In genomic region chr7:6990008-6990407, GRCh38 we compare ENCODE assay signal across 8 cellular contexts.
A peak's percentile ranks its signal among the peaks of the same experiment; 100 is the strongest.
DNase-seq lines count a peak whose midpoint lies in the region; ATAC-seq and TF ChIP-seq lines count a peak whose summit lies in the region.
"Not testable (repeated sequence)": the region's sequence is repeated elsewhere in the genome, so short reads cannot be mapped to it uniquely, and the experiment has no call there.

No MANE protein-coding gene starts in this region.

- H2AFZ ChIP-seq in HCT116 (ENCODE audit: low read depth, low read length, poor library complexity, severe bottlenecking); OCI-LY3 (ENCODE audit: low read depth, low read length): not testable (repeated sequence)

- H4K20me1 ChIP-seq in HCT116 (ENCODE audit: insufficient read depth); OCI-LY3 (ENCODE audit: insufficient read depth, low read length): not testable (repeated sequence)

- H3K27ac Mint-ChIP-seq in CD4-positive, CD25-positive, alpha-beta regulatory T cell, result peak overlapping the region in 2 of 3 donors; percentile 42 to 43
- H3K27ac Mint-ChIP-seq in central memory CD8-positive, alpha-beta T cell (ENCODE audit: low read depth), result peak overlapping the region; percentile 86
- peak overlapping the region; percentile 95 for H3K27ac Mint-ChIP-seq in progenitor cell of endocrine pancreas
- peak overlapping the region; percentile 87 for H3K27ac Mint-ChIP-seq in type B pancreatic cell

- not testable (repeated sequence) for H3K9me2 ChIP-seq in HCT116 (ENCODE audit: insufficient read depth)

- not testable (repeated sequence) for TF ChIP-seq CTCF in HCT116 (IDR thresholded peaks at IDR 0.05 in 2 of 3, conservative IDR thresholded peaks at IDR 0.05 in 1 of 3; ENCODE audit: borderline replicate concordance in 1 of 3, insufficient read depth in 1 of 3, low read depth in 2 of 3, low read length in 2 of 3); OCI-LY3 (IDR thresholded peaks at IDR 0.05; ENCODE audit: low read depth, low read length); progenitor cell of endocrine pancreas (IDR thresholded peaks at IDR 0.05; ENCODE audit: unreplicated experiment); type B pancreatic cell (conservative IDR thresholded peaks at IDR 0.05)

- not testable (repeated sequence) for DNase-seq in CD4-positive, CD25-positive, alpha-beta regulatory T cell; HCT116 (ENCODE audit: low read depth, low spot score); central memory CD8-positive, alpha-beta T cell (ENCODE audit: low spot score in 2 of 2); progenitor cell of endocrine pancreas (ENCODE audit: low spot score, unreplicated experiment); type B pancreatic cell (ENCODE audit: extremely low spot score, unreplicated experiment)
- DNase-seq in kidney tubule cell (ENCODE audit: low spot score), result peak; percentile 58

- not testable (repeated sequence) for H3K9ac ChIP-seq in HCT116 (ENCODE audit: low read length); OCI-LY3 (ENCODE audit: low read length)
- peak overlapping the region; percentile 40 for H3K9ac ChIP-seq in mucosa of stomach (ENCODE audit: low read length)

- RAD21 ChIA-PET in HCT116 (lab: Charles Lee; ENCODE audit: low non-redundant PET in 1 of 2, low total read pairs in 2 of 2, uncharacterized antibody in 2 of 2, unreplicated experiment in 2 of 2), result not testable (repeated sequence)

- H3K4me3 ChIP-seq in CD4-positive, CD25-positive, alpha-beta regulatory T cell (ENCODE audit: low read depth, low read length); HCT116 (replicated peaks in 1 of 2; ENCODE audit: low read depth in 1 of 2, low read length in 2 of 2); mucosa of stomach (ENCODE audit: low read length): not testable (repeated sequence)
- H3K4me3 ChIP-seq in OCI-LY3 (ENCODE audit: low read length), result 0 out of 2 replicates have a peak overlapping the region, but pooled peaks have one; percentile 69

- BruUV-seq in HCT116 (replicated peaks; lab: Mats Ljungman, UMichigan), result not testable (repeated sequence)

- not testable (repeated sequence) for H3K27ac ChIP-seq in CD4-positive, CD25-positive, alpha-beta regulatory T cell (ENCODE audit: insufficient read depth, low read length, poor library complexity, severe bottlenecking); HCT116 (ENCODE audit: low read depth, low read length); OCI-LY3 (ENCODE audit: low read length)

- POLR2A ChIA-PET in HCT116 (lab: Charles Lee), result not testable (repeated sequence)

- H3K27me3 ChIP-seq in CD4-positive, CD25-positive, alpha-beta regulatory T cell (ENCODE audit: control insufficient read depth, insufficient read depth, low read length); HCT116 (ENCODE audit: insufficient read depth, low read length); OCI-LY3 (ENCODE audit: low read depth, low read length); mucosa of stomach (ENCODE audit: control insufficient read depth, insufficient read depth, low read length): not testable (repeated sequence)

- not testable (repeated sequence) for H3K36me3 Mint-ChIP-seq in CD4-positive, CD25-positive, alpha-beta regulatory T cell; central memory CD8-positive, alpha-beta T cell (ENCODE audit: insufficient read depth); progenitor cell of endocrine pancreas (ENCODE audit: insufficient read depth); type B pancreatic cell

- not testable (repeated sequence) for H3K4me1 ChIP-seq in CD4-positive, CD25-positive, alpha-beta regulatory T cell (ENCODE audit: control insufficient read depth, insufficient read depth, low read length, poor library complexity, severe bottlenecking); OCI-LY3 (ENCODE audit: low read length)
- H3K4me1 ChIP-seq in HCT116 (ENCODE audit: control insufficient read depth in 1 of 2, insufficient read depth in 2 of 2, low read length in 2 of 2), result peaks cover 3 to 15% of the 10 kb centered on the region in 2 experiments; a peak in 3 of 4 replicates
- H3K4me1 ChIP-seq in mucosa of stomach (ENCODE audit: control insufficient read depth, insufficient read depth, low read length), result peaks cover 16% of the 10 kb centered on the region

- H3K79me2 ChIP-seq in HCT116 (ENCODE audit: insufficient read depth, low read length); OCI-LY3 (ENCODE audit: low read length): not testable (repeated sequence)

- not testable (repeated sequence) for TF ChIP-seq POLR2A in HCT116 (IDR thresholded peaks at IDR 0.05; ENCODE audit: borderline replicate concordance, extremely low read depth, insufficient read depth, insufficient read length)

- peak overlapping the region in 1 of 4 donors; percentile 17 for H3K4me3 Mint-ChIP-seq in CD4-positive, CD25-positive, alpha-beta regulatory T cell
- H3K4me3 Mint-ChIP-seq in central memory CD8-positive, alpha-beta T cell; progenitor cell of endocrine pancreas (ENCODE audit: low read depth); type B pancreatic cell: not testable (repeated sequence)

- intact Hi-C loops in HCT116 (cut with micrococcal nuclease), result not testable (repeated sequence)

- not testable (repeated sequence) for H3K9me3 ChIP-seq in CD4-positive, CD25-positive, alpha-beta regulatory T cell (ENCODE audit: control insufficient read depth in 2 of 2, low read length in 2 of 2); HCT116 (ENCODE audit: control insufficient read depth in 1 of 2, insufficient read depth in 1 of 2, low read depth in 1 of 2, low read length in 2 of 2); OCI-LY3 (ENCODE audit: insufficient read depth, low read length); mucosa of stomach (ENCODE audit: control insufficient read depth, low read length)

- TF ChIP-seq RAD21 in HCT116 (IDR thresholded peaks at IDR 0.05; ENCODE audit: low read depth), result not testable (repeated sequence)

- H3K4me1 Mint-ChIP-seq in CD4-positive, CD25-positive, alpha-beta regulatory T cell, result peaks cover 5 to 30% (median 13%) of the 10 kb centered on the region in 4 donors
- H3K4me1 Mint-ChIP-seq in central memory CD8-positive, alpha-beta T cell, result peaks cover 12% of the 10 kb centered on the region
- H3K4me1 Mint-ChIP-seq in progenitor cell of endocrine pancreas (ENCODE audit: low read depth) (peaks cover 49% of the 10 kb centered on the region), type B pancreatic cell (ENCODE audit: unreplicated experiment) (peaks cover 23% of the 10 kb centered on the region)

- H3K9me3 Mint-ChIP-seq in CD4-positive, CD25-positive, alpha-beta regulatory T cell; central memory CD8-positive, alpha-beta T cell; progenitor cell of endocrine pancreas (ENCODE audit: low read depth); type B pancreatic cell: not testable (repeated sequence)

- H3K4me2 ChIP-seq in HCT116 (ENCODE audit: low read length), result peak overlapping the region; percentile 48; the same call in 1 of the 2 replicates
- peak overlapping the region; percentile 79; the same call in 1 of the 2 replicates for H3K4me2 ChIP-seq in OCI-LY3 (ENCODE audit: low read length)

- not testable (repeated sequence) for H3K36me3 ChIP-seq in CD4-positive, CD25-positive, alpha-beta regulatory T cell (ENCODE audit: control insufficient read depth, insufficient read depth, low read length); HCT116 (ENCODE audit: control insufficient read depth in 1 of 2, insufficient read depth in 2 of 2, low read length in 2 of 2); OCI-LY3 (replicated peaks; ENCODE audit: low read depth, low read length); mucosa of stomach (ENCODE audit: control insufficient read depth, insufficient read depth, low read length)

- ATAC-seq in CD4-positive, CD25-positive, alpha-beta regulatory T cell (ENCODE audit: low read depth in 2 of 2); HCT116; central memory CD8-positive, alpha-beta T cell (replicated peaks; ENCODE audit: extremely low read depth, poor library complexity, severe bottlenecking): not testable (repeated sequence)

- CTCF ChIA-PET in HCT116 (lab: Charles Lee), result not testable (repeated sequence)

- H3K27me3 Mint-ChIP-seq in CD4-positive, CD25-positive, alpha-beta regulatory T cell; central memory CD8-positive, alpha-beta T cell; progenitor cell of endocrine pancreas; type B pancreatic cell: not testable (repeated sequence)

Comparison
In these comparisons a context has a peak if more than half of its experiments do, and no peak if none do; other contexts are left out.
1. H3K27ac Mint-ChIP-seq: peak in every context shown above with its lines; median percentile 95 in progenitor cell of endocrine pancreas; 87 in type B pancreatic cell; 86 in central memory CD8-positive, alpha-beta T cell; 42 in CD4-positive, CD25-positive, alpha-beta regulatory T cell.